Comparison of ENCODE assay signal across 23 cellular contexts in genomic region chr18:74818776-74819175, GRCh38.
"Had no signal": no experiment of that assay in that cellular context is flagged by ENCODE, and none has a peak within 500 bp of the region (broad histone marks: within the 10 kb centered on the region; RNA-seq: fewer than 3 reads in every experiment).

No MANE protein-coding gene starts in this region.

- H3K4me3 Mint-ChIP-seq: activated CD4-positive, alpha-beta T cell treated with anti-CD3 and anti-CD28 coated beads, Interleukin-2, amount 10 ng/mL, durations not matched to agents 24 days and 14 days; activated CD8-positive, alpha-beta memory T cell treated with anti-CD3 and anti-CD28 coated beads, Interleukin-2, amount 10 ng/mL, durations not matched to agents 7 days and 5 days; activated CD8-positive, alpha-beta T cell treated with anti-CD3 and anti-CD28 coated beads for 36 hours; activated naive CD8-positive, alpha-beta T cell treated with anti-CD3 and anti-CD28 coated beads, Interleukin-2, amount 50 U/mL, for 24 hours; memory B cell; naive B cell; T-cell; T-helper 2 cell treated with Interferon-gamma antibody and Interleukin-4, amounts not matched to agents 5 μg/mL and 100 μg/mL, for 36 hours had no signal

- H3K27ac Mint-ChIP-seq: activated CD4-positive, alpha-beta T cell treated with anti-CD3 and anti-CD28 coated beads, Interleukin-2, amount 10 ng/mL, durations not matched to agents 24 days and 14 days; activated CD8-positive, alpha-beta memory T cell treated with anti-CD3 and anti-CD28 coated beads, Interleukin-2, amount 10 ng/mL, durations not matched to agents 7 days and 5 days; activated CD8-positive, alpha-beta T cell treated with anti-CD3 and anti-CD28 coated beads for 36 hours; activated naive CD8-positive, alpha-beta T cell treated with anti-CD3 and anti-CD28 coated beads, Interleukin-2, amount 50 U/mL, for 24 hours; memory B cell; naive B cell; progenitor cell of endocrine pancreas; T-cell; T-helper 2 cell treated with Interferon-gamma antibody and Interleukin-4, amounts not matched to agents 5 μg/mL and 100 μg/mL, for 36 hours had no signal

- FAIRE-seq: islet of Langerhans had no signal

- H3K9me3 Mint-ChIP-seq: activated naive CD8-positive, alpha-beta T cell treated with anti-CD3 and anti-CD28 coated beads, Interleukin-2, amount 50 U/mL, for 24 hours; T-helper 2 cell treated with Interferon-gamma antibody and Interleukin-4, amounts not matched to agents 5 μg/mL and 100 μg/mL, for 36 hours had no signal

- H3K36me3 ChIP-seq: gastrocnemius medialis, thoracic aorta, upper lobe of left lung had no signal

- H3K27ac ChIP-seq: gastrocnemius medialis, thoracic aorta, upper lobe of left lung, VCaP had no signal

- H3K9me3 ChIP-seq: gastrocnemius medialis, thoracic aorta, upper lobe of left lung had no signal

- H3K4me1 ChIP-seq: gastrocnemius medialis, upper lobe of left lung had no signal

- H3K4me1 Mint-ChIP-seq: activated CD4-positive, alpha-beta T cell treated with anti-CD3 and anti-CD28 coated beads, Interleukin-2, amount 10 ng/mL, durations not matched to agents 24 days and 14 days; activated CD8-positive, alpha-beta memory T cell treated with anti-CD3 and anti-CD28 coated beads, Interleukin-2, amount 10 ng/mL, durations not matched to agents 7 days and 5 days; activated naive CD8-positive, alpha-beta T cell treated with anti-CD3 and anti-CD28 coated beads, Interleukin-2, amount 50 U/mL, for 24 hours; T-cell had no signal

- H3K4me3 ChIP-seq: gastrocnemius medialis, thoracic aorta, upper lobe of left lung had no signal

- H3K27me3 ChIP-seq: gastrocnemius medialis, upper lobe of left lung had no signal

- DNase-seq: activated CD4-positive, alpha-beta T cell treated with anti-CD3 and anti-CD28 coated beads, Interleukin-2, amount 10 ng/mL, durations not matched to agents 24 days and 14 days; activated CD8-positive, alpha-beta memory T cell treated with anti-CD3 and anti-CD28 coated beads, Interleukin-2, amount 10 ng/mL, durations not matched to agents 7 days and 5 days; activated CD8-positive, alpha-beta T cell treated with anti-CD3 and anti-CD28 coated beads for 36 hours; activated effector memory CD4-positive, alpha-beta T cell treated with anti-CD3 and anti-CD28 coated beads, Interleukin-2, amount 50 U/mL, for 16 hours; activated naive CD4-positive, alpha-beta T cell treated with anti-CD3 and anti-CD28 coated beads, Interleukin-2, amount 50 U/mL, for 16 hours; activated naive CD8-positive, alpha-beta T cell treated with anti-CD3 and anti-CD28 coated beads, Interleukin-2, amount 50 U/mL, for 24 hours; activated T-cell treated with anti-CD3 and anti-CD28 coated beads for 4 hours; aorta; cerebellar nuclear complex; erythroblast; gastrocnemius medialis; naive B cell; retina; stimulated activated CD4-positive, alpha-beta T cell treated with anti-CD3 and anti-CD28 coated beads, Interleukin-4, amount 100 ng/mL, for 24 hours; stimulated activated naive CD4-positive, alpha-beta T cell treated with Interleukin-2 at 50 U/mL for 16 hours; T-cell; upper lobe of left lung had no signal

- H3K27me3 Mint-ChIP-seq: activated CD4-positive, alpha-beta T cell treated with anti-CD3 and anti-CD28 coated beads, Interleukin-2, amount 10 ng/mL, durations not matched to agents 24 days and 14 days; activated CD8-positive, alpha-beta memory T cell treated with anti-CD3 and anti-CD28 coated beads, Interleukin-2, amount 10 ng/mL, durations not matched to agents 7 days and 5 days; activated CD8-positive, alpha-beta T cell treated with anti-CD3 and anti-CD28 coated beads for 36 hours; activated naive CD8-positive, alpha-beta T cell treated with anti-CD3 and anti-CD28 coated beads, Interleukin-2, amount 50 U/mL, for 24 hours; memory B cell; naive B cell; progenitor cell of endocrine pancreas; T-cell had no signal
